ENCODE assay signal across 8 cellular contexts in the genomic region with DNA sequence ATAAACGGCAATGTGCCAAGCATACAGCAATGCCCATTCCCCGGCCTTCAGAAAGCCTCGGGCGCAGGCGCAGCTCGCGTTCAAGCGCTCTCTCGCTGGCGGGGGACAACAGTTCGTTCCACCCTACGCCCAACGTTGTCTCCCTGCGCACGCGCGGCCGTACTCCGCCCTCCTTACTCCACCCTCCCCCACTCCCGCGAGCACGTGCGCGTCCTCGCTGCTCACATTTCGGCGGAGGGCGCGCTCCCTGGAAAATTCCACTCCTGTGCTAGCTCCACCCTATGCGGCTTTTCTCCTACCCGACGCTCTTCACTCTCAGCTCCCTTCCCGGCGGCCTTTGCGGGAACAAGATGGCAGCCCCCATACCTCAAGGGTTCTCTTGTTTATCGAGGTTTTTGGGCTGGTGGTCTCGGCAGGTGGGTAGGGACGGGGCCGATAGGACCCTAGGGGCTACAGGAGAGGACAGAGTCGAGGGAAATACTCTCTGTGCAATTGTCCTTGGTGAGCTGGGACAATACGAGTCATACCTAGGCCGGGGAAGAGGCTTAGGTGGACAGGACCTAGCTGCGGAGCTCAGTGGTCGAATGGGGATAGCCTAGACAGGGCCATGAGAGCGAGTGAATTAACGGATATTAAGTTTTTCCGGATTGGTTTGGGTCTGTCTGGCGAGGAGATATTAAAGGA. TPM values are rescaled to one million over a fixed set of nuclear protein-coding genes. Genes with fewer than 3 reads are reported as not detected.
DNase-seq lines count a peak whose midpoint lies in the region; ATAC-seq, FAIRE-seq and TF ChIP-seq lines count a peak whose summit lies in the region.
"Not testable (repeated sequence)": the region's sequence is repeated elsewhere in the genome, so short reads cannot be mapped to it uniquely, and the experiment has no call there.

TSS of gene MRPL45 (plus strand) at position 335 of the 684 bp plus-strand sequence. CDS start at position 351, 16 bp downstream.

- H3K9me2 ChIP-seq in GM23248 (ENCODE audit: insufficient read depth); Karpas-422 (replicated peaks; ENCODE audit: insufficient read depth, low read length): not testable (repeated sequence)

- H3K4me3 Mint-ChIP-seq in activated T-cell treated with anti-CD3 and anti-CD28 coated beads, Interleukin-2, amount 50 U/mL, for 72 hours: peak within 1 kb of the TSS; percentile 88 to 96

- not testable (repeated sequence) for H3F3A ChIP-seq in GM23248 (ENCODE audit: insufficient read depth)

- peak; percentile 96 for ATAC-seq in activated T-cell treated with anti-CD3 and anti-CD28 coated beads, Interleukin-2, amount 50 U/mL, for 72 hours (replicated peaks in 1 of 2)

- H3K27ac ChIP-seq in GM23248 (peak within 1 kb of the TSS; percentile 70), esophagus muscularis mucosa (replicated peaks in 1 of 4) (peak within 1 kb of the TSS; percentile 73 to 77 (median 76)), muscle layer of duodenum (ENCODE audit: low read length) (peak within 1 kb of the TSS; percentile 74)
- not testable (repeated sequence) for H3K27ac ChIP-seq in Karpas-422 (ENCODE audit: low read length)

- H3K4me1 Mint-ChIP-seq in activated T-cell treated with anti-CD3 and anti-CD28 coated beads, Interleukin-2, amount 50 U/mL, for 72 hours (ENCODE audit: low read depth): peaks cover 12% of the 10 kb centered on the region

- H2AFZ ChIP-seq in GM23248: peak within 1 kb of the TSS; percentile 84
- peak within 1 kb of the TSS; percentile 23; the same call in 1 of the 2 replicates for H2AFZ ChIP-seq in Karpas-422 (ENCODE audit: low read length)

- in situ Hi-C loops in GM23248 (cut with MboI): not testable (repeated sequence)

- H3K79me2 ChIP-seq in GM23248 (ENCODE audit: insufficient read depth); Karpas-422 (ENCODE audit: low read length): not testable (repeated sequence)

- FAIRE-seq in RCC 7860 (lab: Jason Lieb, UNC): not testable (repeated sequence)

- TF ChIP-seq CTCF in esophagus muscularis mucosa (IDR thresholded peaks at IDR 0.05): peak in 1 of 3 experiments; percentile 10

- not testable (repeated sequence) for H3K4me1 ChIP-seq in GM23248 (ENCODE audit: insufficient read depth); esophagus muscularis mucosa; muscle layer of duodenum (ENCODE audit: control insufficient read depth in 1 of 2, insufficient read depth in 2 of 2, low read length in 2 of 2)
- peaks cover 13% of the 10 kb centered on the region for H3K4me1 ChIP-seq in Karpas-422 (ENCODE audit: low read length)

- not testable (repeated sequence) for H3K36me3 ChIP-seq in GM23248 (ENCODE audit: low read depth); Karpas-422 (ENCODE audit: insufficient read depth, low read length); muscle layer of duodenum (ENCODE audit: control insufficient read depth in 1 of 2, insufficient read depth in 2 of 2, low read length in 2 of 2)
- H3K36me3 ChIP-seq in esophagus muscularis mucosa: peaks cover 6 to 22% (median 11%) of the 10 kb centered on the region in 4 donors

- not testable (repeated sequence) for H3K27me3 ChIP-seq in GM23248 (replicated peaks; ENCODE audit: insufficient read depth); Karpas-422 (ENCODE audit: low read length); esophagus muscularis mucosa; muscle layer of duodenum (ENCODE audit: low read depth, low read length)

- WGBS in GM23248 (ENCODE audit: low coverage in 1 of 2, low lambda C conversion rate in 2 of 2, missing lambda C conversion rate in 2 of 2), 2 experiments: 1% methylated on average over 48 of the region's 48 CpGs
- WGBS in esophagus muscularis mucosa: 1% methylated on average over 47 of the region's 48 CpGs

- DNase-seq in DMS79 treated with DMSO at 0.1 percent for 48 hours (lab: John Stamatoyannopoulos, UW): peak; percentile 88
- DNase-seq in GM23248: peak; percentile 97
- DNase-seq in Karpas-422: peak; percentile 99
- DNase-seq in RCC 7860 (ENCODE audit: low spot score): peak; percentile 91
- DNase-seq in activated T-cell treated with anti-CD3 and anti-CD28 coated beads, Interleukin-2, amount 50 U/mL, for 72 hours: peak; percentile 97 to 98
- DNase-seq in esophagus muscularis mucosa (ENCODE audit: extremely low spot score): peak; percentile 98
- peak; percentile 85 for DNase-seq in stimulated activated CD8-positive, alpha-beta memory T cell treated with anti-CD3 and anti-CD28 coated beads, Interleukin-7, amount 100 ng/mL, for 24 hours (ENCODE audit: low read depth)

- H3K9me3 Mint-ChIP-seq in activated T-cell treated with anti-CD3 and anti-CD28 coated beads, Interleukin-2, amount 50 U/mL, for 72 hours: not testable (repeated sequence)

- H3K9ac ChIP-seq in GM23248: peak within 1 kb of the TSS; percentile 89
- peak within 1 kb of the TSS; percentile 77 for H3K9ac ChIP-seq in Karpas-422 (ENCODE audit: low read length)

- TF ChIP-seq POLR2A in esophagus muscularis mucosa (IDR thresholded peaks at IDR 0.05; ENCODE audit: low read depth): not testable (repeated sequence)

- not testable (repeated sequence) for TF ChIP-seq EP300 in esophagus muscularis mucosa (IDR thresholded peaks at IDR 0.05)

- H4K20me1 ChIP-seq in GM23248 (ENCODE audit: insufficient read depth); Karpas-422 (ENCODE audit: insufficient read depth, low read depth, low read length): not testable (repeated sequence)

- H3K27me3 Mint-ChIP-seq in activated T-cell treated with anti-CD3 and anti-CD28 coated beads, Interleukin-2, amount 50 U/mL, for 72 hours (ENCODE audit: low read depth): not testable (repeated sequence)

- H3K4me3 ChIP-seq in GM23248: peak within 1 kb of the TSS; percentile 81
- H3K4me3 ChIP-seq in Karpas-422 (ENCODE audit: low read length): peak within 1 kb of the TSS; percentile 74
- H3K4me3 ChIP-seq in esophagus muscularis mucosa: peak within 1 kb of the TSS; percentile 52 to 64 (median 56)
- peak within 1 kb of the TSS; percentile 60 to 65 for H3K4me3 ChIP-seq in muscle layer of duodenum (ENCODE audit: low read depth in 1 of 2, low read length in 2 of 2)

- peak within 1 kb of the TSS; percentile 76 for H3K4me2 ChIP-seq in GM23248 (ENCODE audit: unreplicated experiment)
- H3K4me2 ChIP-seq in Karpas-422 (ENCODE audit: low read depth, low read length, poor library complexity, severe bottlenecking): peak within 1 kb of the TSS; percentile 72

- H3K36me3 Mint-ChIP-seq in activated T-cell treated with anti-CD3 and anti-CD28 coated beads, Interleukin-2, amount 50 U/mL, for 72 hours (ENCODE audit: insufficient read depth in 2 of 2): not testable (repeated sequence)

- peak within 1 kb of the TSS; percentile 97 for H3K27ac Mint-ChIP-seq in activated T-cell treated with anti-CD3 and anti-CD28 coated beads, Interleukin-2, amount 50 U/mL, for 72 hours

- intact Hi-C loops in esophagus muscularis mucosa (cut with DNase I): not testable (repeated sequence)

- not testable (repeated sequence) for H3K9me3 ChIP-seq in GM23248 (ENCODE audit: low read depth); Karpas-422 (ENCODE audit: low read length); esophagus muscularis mucosa; muscle layer of duodenum (ENCODE audit: control insufficient read depth in 1 of 2, low read length in 2 of 2)

RNA-seq across cellular contexts. Expression of gene MRPL45, which starts in this region (rescaled TPM):
- total RNA-seq in GM23248 (2014; rRNA removed; shearing (Covaris generic)): 30.0 and 42.6 TPM in 2 replicates
- 29.5 and 32.0 TPM in 2 replicates for polyA plus RNA-seq in GM23248 (2016; fragmentation: Nextera tagmentation; extraction: Ambion mirVana)
- 42.0 and 45.5 TPM in 2 replicates for total RNA-seq in Karpas-422 (2014; rRNA removed; shearing (Covaris generic); ENCODE audit: low replicate concordance)
- 10 to 100 TPM; 54.9 to 67.1 TPM for total RNA-seq in activated T-cell treated with anti-CD3 and anti-CD28 coated beads, Interleukin-2, amount 50 U/mL, for 72 hours
- 10 to 100 TPM; 27.6 to 35.3 (median 29.2) TPM for total RNA-seq in esophagus muscularis mucosa
